In genomic region chr4:156939151-156939550, GRCh38 we compare ENCODE assay signal across 28 cellular contexts. TPM values are rescaled to one million over a fixed set of nuclear protein-coding genes. Genes with fewer than 3 reads are reported as not detected.
"Had no signal": no experiment of that assay in that cellular context is flagged by ENCODE, and none has a peak within 500 bp of the region (broad histone marks: within the 10 kb centered on the region; RNA-seq: fewer than 3 reads in every experiment).

No MANE protein-coding gene starts in this region.

- H3K9me3 ChIP-seq: body of pancreas, prostate gland, right atrium auricular region, stomach, thoracic aorta, upper lobe of right lung had no signal

- DNase-seq: activated B cell treated with CpG ODN at 0.5 μM for 24 hours; activated CD4-positive, alpha-beta memory T cell treated with anti-CD3 and anti-CD28 coated beads, Interleukin-2, amount 10 ng/mL, durations not matched to agents 7 days and 5 days; activated CD4-positive, alpha-beta T cell treated with anti-CD3 and anti-CD28 coated beads for 48 hours; activated CD8-positive, alpha-beta memory T cell treated with anti-CD3 and anti-CD28 coated beads, Interleukin-2, amount 10 ng/mL, durations not matched to agents 7 days and 5 days; activated naive CD4-positive, alpha-beta T cell; activated naive CD8-positive, alpha-beta T cell treated with anti-CD3 and anti-CD28 coated beads for 36 hours; amniotic stem cell; body of pancreas; cortex of kidney; effector CD4-positive, alpha-beta T cell; foreskin melanocyte; hypothalamus; islet precursor cell; naive B cell; stimulated activated CD4-positive, alpha-beta T cell treated with anti-CD3 and anti-CD28 coated beads, Interleukin-15, amount 100 ng/mL, for 24 hours; stimulated activated CD4-positive, alpha-beta T cell treated with anti-CD3 and anti-CD28 coated beads, Interleukin-4, amount 100 ng/mL, for 1 hour; stomach; T-helper 1 cell; T-helper 9 cell; upper lobe of right lung had no signal

- H3K36me3 Mint-ChIP-seq: activated CD8-positive, alpha-beta memory T cell treated with anti-CD3 and anti-CD28 coated beads, Interleukin-2, amount 10 ng/mL, durations not matched to agents 7 days and 5 days; activated naive CD8-positive, alpha-beta T cell treated with anti-CD3 and anti-CD28 coated beads for 36 hours; naive B cell had no signal

- H3K27ac Mint-ChIP-seq: activated B cell treated with CpG ODN at 0.5 μM for 24 hours; activated CD4-positive, alpha-beta memory T cell treated with anti-CD3 and anti-CD28 coated beads, Interleukin-2, amount 10 ng/mL, durations not matched to agents 7 days and 5 days; activated CD8-positive, alpha-beta memory T cell treated with anti-CD3 and anti-CD28 coated beads, Interleukin-2, amount 10 ng/mL, durations not matched to agents 7 days and 5 days; activated naive CD8-positive, alpha-beta T cell treated with anti-CD3 and anti-CD28 coated beads for 36 hours; activated T-helper 17 cell treated with anti-CD3 and anti-CD28 coated beads, Interleukin-2, amount 50 U/mL, for 72 hours; naive B cell had no signal

- H3K4me1 ChIP-seq: prostate gland had no signal

- H3K27ac ChIP-seq: body of pancreas, prostate gland, right atrium auricular region, skin epidermis, stomach, upper lobe of right lung had no signal

- H3K4me3 Mint-ChIP-seq: activated B cell treated with CpG ODN at 0.5 μM for 24 hours; activated CD4-positive, alpha-beta memory T cell treated with anti-CD3 and anti-CD28 coated beads, Interleukin-2, amount 10 ng/mL, durations not matched to agents 7 days and 5 days; activated CD8-positive, alpha-beta memory T cell treated with anti-CD3 and anti-CD28 coated beads, Interleukin-2, amount 10 ng/mL, durations not matched to agents 7 days and 5 days; activated naive CD8-positive, alpha-beta T cell treated with anti-CD3 and anti-CD28 coated beads for 36 hours; activated T-helper 17 cell treated with anti-CD3 and anti-CD28 coated beads, Interleukin-2, amount 50 U/mL, for 72 hours; central memory CD8-positive, alpha-beta T cell; naive B cell; neural crest cell had no signal

- H3K36me3 ChIP-seq: prostate gland, right atrium auricular region, stomach, thoracic aorta, upper lobe of right lung had no signal

- H3K9me3 Mint-ChIP-seq: activated B cell treated with CpG ODN at 0.5 μM for 24 hours; activated CD4-positive, alpha-beta memory T cell treated with anti-CD3 and anti-CD28 coated beads, Interleukin-2, amount 10 ng/mL, durations not matched to agents 7 days and 5 days; activated naive CD8-positive, alpha-beta T cell treated with anti-CD3 and anti-CD28 coated beads for 36 hours; activated T-helper 17 cell treated with anti-CD3 and anti-CD28 coated beads, Interleukin-2, amount 50 U/mL, for 72 hours; neural crest cell had no signal

- H3K4me3 ChIP-seq: body of pancreas, lung, prostate gland, right atrium auricular region, skin epidermis, stomach, thoracic aorta, upper lobe of right lung had no signal

- H3K27me3 ChIP-seq: body of pancreas, right atrium auricular region, stomach, upper lobe of right lung had no signal

- H3K4me1 Mint-ChIP-seq: activated B cell treated with CpG ODN at 0.5 μM for 24 hours; activated CD4-positive, alpha-beta memory T cell treated with anti-CD3 and anti-CD28 coated beads, Interleukin-2, amount 10 ng/mL, durations not matched to agents 7 days and 5 days; activated CD8-positive, alpha-beta memory T cell treated with anti-CD3 and anti-CD28 coated beads, Interleukin-2, amount 10 ng/mL, durations not matched to agents 7 days and 5 days; activated naive CD8-positive, alpha-beta T cell treated with anti-CD3 and anti-CD28 coated beads for 36 hours; activated T-helper 17 cell treated with anti-CD3 and anti-CD28 coated beads, Interleukin-2, amount 50 U/mL, for 72 hours; central memory CD8-positive, alpha-beta T cell; naive B cell had no signal

- H3K27me3 Mint-ChIP-seq: activated B cell treated with CpG ODN at 0.5 μM for 24 hours; activated CD4-positive, alpha-beta memory T cell treated with anti-CD3 and anti-CD28 coated beads, Interleukin-2, amount 10 ng/mL, durations not matched to agents 7 days and 5 days; activated CD8-positive, alpha-beta memory T cell treated with anti-CD3 and anti-CD28 coated beads, Interleukin-2, amount 10 ng/mL, durations not matched to agents 7 days and 5 days; activated naive CD8-positive, alpha-beta T cell treated with anti-CD3 and anti-CD28 coated beads for 36 hours; activated T-helper 17 cell treated with anti-CD3 and anti-CD28 coated beads, Interleukin-2, amount 50 U/mL, for 72 hours; central memory CD8-positive, alpha-beta T cell; naive B cell had no signal

RNA-seq across cellular contexts. Expression of gene PDGFC, which starts 32.4 kb away (rescaled TPM):
- total RNA-seq: activated B cell treated with CpG ODN at 0.5 μM for 24 hours; activated CD4-positive, alpha-beta memory T cell treated with anti-CD3 and anti-CD28 coated beads, Interleukin-2, amount 10 ng/mL, durations not matched to agents 7 days and 5 days; activated CD8-positive, alpha-beta memory T cell treated with anti-CD3 and anti-CD28 coated beads, Interleukin-2, amount 10 ng/mL, durations not matched to agents 7 days and 5 days; activated naive CD8-positive, alpha-beta T cell treated with anti-CD3 and anti-CD28 coated beads for 36 hours; activated T-helper 17 cell treated with anti-CD3 and anti-CD28 coated beads, Interleukin-2, amount 50 U/mL, for 72 hours had no signal
